10 cellular contexts compared by ENCODE assay signal in genomic region chr11:78325274-78325781, GRCh38.
DNase-seq lines count a peak whose midpoint lies in the region; ATAC-seq, FAIRE-seq and TF ChIP-seq lines count a peak whose summit lies in the region.
"Had no signal": no experiment of that assay in that cellular context is flagged by ENCODE, and none has a peak within 500 bp of the region (broad histone marks: within the 10 kb centered on the region; RNA-seq: fewer than 3 reads in every experiment).

No MANE protein-coding gene starts in this region.

- no peaks in the 10 kb centered on the region for H3K9me3 Mint-ChIP-seq in CD8-positive, alpha-beta T cell
- H3K9me3 Mint-ChIP-seq in activated naive CD8-positive, alpha-beta T cell treated with anti-CD3 and anti-CD28 coated beads, Interleukin-2, amount 10 ng/mL, durations not matched to agents 7 days and 5 days, result peaks cover 5% of the 10 kb centered on the region

- CTCF ChIA-PET in CD8-positive, alpha-beta T cell (lab: Charles Lee), result no interaction called here

- no peak overlapping the region for H3K4me3 Mint-ChIP-seq in CD8-positive, alpha-beta T cell
- H3K4me3 Mint-ChIP-seq in activated naive CD8-positive, alpha-beta T cell treated with anti-CD3 and anti-CD28 coated beads, Interleukin-2, amount 10 ng/mL, durations not matched to agents 7 days and 5 days, result peak overlapping the region; percentile 70
- H3K4me3 Mint-ChIP-seq: neural progenitor cell had no signal

- no peak for FAIRE-seq in urothelium cell line (lab: Jason Lieb, UNC)

- peaks cover 17% of the 10 kb centered on the region for H3K4me1 Mint-ChIP-seq in CD8-positive, alpha-beta T cell (ENCODE audit: low read depth)
- H3K4me1 Mint-ChIP-seq in activated naive CD8-positive, alpha-beta T cell treated with anti-CD3 and anti-CD28 coated beads, Interleukin-2, amount 10 ng/mL, durations not matched to agents 7 days and 5 days, result peaks cover 32% of the 10 kb centered on the region

- H3K27ac ChIP-seq in CD8-positive, alpha-beta T cell (ENCODE audit: low read depth, low read length), result no peak overlapping the region
- H3K27ac ChIP-seq: neural progenitor cell had no signal

- intact Hi-C loops in CD8-positive, alpha-beta T cell (cut with DNase I, micrococcal nuclease), result no loop called here
- intact Hi-C loops in cardiac septum (cut with DNase I), result no loop called here

- H3K27me3 Mint-ChIP-seq in CD8-positive, alpha-beta T cell (ENCODE audit: low read depth), result no peaks in the 10 kb centered on the region
- H3K27me3 Mint-ChIP-seq in activated naive CD8-positive, alpha-beta T cell treated with anti-CD3 and anti-CD28 coated beads, Interleukin-2, amount 10 ng/mL, durations not matched to agents 7 days and 5 days, result no peaks in the 10 kb centered on the region

- H3K27me3 ChIP-seq in CD8-positive, alpha-beta T cell (ENCODE audit: insufficient read depth, low read length), result no peaks in the 10 kb centered on the region
- H3K27me3 ChIP-seq: BE2C, neural progenitor cell had no signal

- no peaks in the 10 kb centered on the region for H3K9me3 ChIP-seq in CD8-positive, alpha-beta T cell (ENCODE audit: low read length)
- H3K9me3 ChIP-seq: BE2C had no signal

- H3K36me3 ChIP-seq in CD8-positive, alpha-beta T cell (ENCODE audit: insufficient read depth, low read length), result no peaks in the 10 kb centered on the region
- H3K36me3 ChIP-seq: neural progenitor cell had no signal

- POLR2A ChIA-PET in CD8-positive, alpha-beta T cell (lab: Charles Lee), result no interaction called here
- POLR2A ChIA-PET in activated naive CD8-positive, alpha-beta T cell treated with anti-CD3 and anti-CD28 coated beads, Interleukin-2, amount 10 ng/mL, durations not matched to agents 7 days and 5 days (lab: Charles Lee), result interaction anchor here (0.6 to 1.7 kb wide), 2 partner anchors 33 to 318 kb away, joined by 3 to 4 read pairs; no protein-coding TSS in a partner anchor

- no peak for DNase-seq in CD8-positive, alpha-beta T cell
- DNase-seq in Jurkat, Clone E6-1 (ENCODE audit: low read depth, low spot score), result peak; percentile 21
- no peak for DNase-seq in activated naive CD8-positive, alpha-beta T cell treated with anti-CD3 and anti-CD28 coated beads, Interleukin-2, amount 10 ng/mL, durations not matched to agents 7 days and 5 days
- DNase-seq in cardiac septum (ENCODE audit: low spot score) (no peak), urothelium cell line (ENCODE audit: low spot score) (no peak), NCI-H187 (lab: John Stamatoyannopoulos, UW) (no peak), NCI-H524 treated with DMSO at 0.1 percent for 48 hours (lab: John Stamatoyannopoulos, UW) (no peak)
- DNase-seq: BE2C had no signal

- no peak for TF ChIP-seq CTCF in CD8-positive, alpha-beta T cell (IDR thresholded peaks at IDR 0.05)

- H3K27ac Mint-ChIP-seq in CD8-positive, alpha-beta T cell, result peak overlapping the region; percentile 46
- H3K27ac Mint-ChIP-seq in activated naive CD8-positive, alpha-beta T cell treated with anti-CD3 and anti-CD28 coated beads, Interleukin-2, amount 10 ng/mL, durations not matched to agents 7 days and 5 days, result peak overlapping the region; percentile 84
- H3K27ac Mint-ChIP-seq: neural progenitor cell had no signal

- ATAC-seq in CD8-positive, alpha-beta T cell, result peak; percentile 91
- ATAC-seq in GM19395 (IDR thresholded peaks at IDR 0.05; ENCODE audit: unreplicated experiment), result peak; percentile 58
- ATAC-seq in activated naive CD8-positive, alpha-beta T cell treated with anti-CD3 and anti-CD28 coated beads, Interleukin-2, amount 10 ng/mL, durations not matched to agents 7 days and 5 days (ENCODE audit: low read depth), result peak; percentile 98

- H3K4me3 ChIP-seq in CD8-positive, alpha-beta T cell (ENCODE audit: low read depth, low read length), result no peak overlapping the region
- no peak overlapping the region for H3K4me3 ChIP-seq in Jurkat, Clone E6-1 (ENCODE audit: low read length)
- H3K4me3 ChIP-seq: neural progenitor cell had no signal

- peaks cover 13% of the 10 kb centered on the region for H3K4me1 ChIP-seq in CD8-positive, alpha-beta T cell (ENCODE audit: insufficient read depth, low read length)
- H3K4me1 ChIP-seq: BE2C, neural progenitor cell had no signal

- H3K36me3 Mint-ChIP-seq in CD8-positive, alpha-beta T cell, result no peaks in the 10 kb centered on the region
- H3K36me3 Mint-ChIP-seq in activated naive CD8-positive, alpha-beta T cell treated with anti-CD3 and anti-CD28 coated beads, Interleukin-2, amount 10 ng/mL, durations not matched to agents 7 days and 5 days, result peaks cover 28% of the 10 kb centered on the region
- H3K36me3 Mint-ChIP-seq: neural progenitor cell had no signal
